ENCODE assay signal across 24 cellular contexts in the genomic region with DNA sequence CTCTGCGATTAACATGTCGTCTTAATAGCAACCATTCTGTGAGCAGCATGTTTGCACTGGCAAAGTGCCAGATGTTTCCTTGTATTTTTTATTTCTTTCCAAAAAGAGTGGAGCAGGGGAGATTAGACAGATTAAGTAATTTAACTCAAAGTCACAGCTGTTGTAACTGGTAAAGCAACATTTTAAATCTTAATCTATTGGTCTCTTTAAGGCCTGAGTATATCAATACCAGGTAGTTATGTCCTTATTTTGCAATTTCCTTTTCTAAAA. TPM values are rescaled to one million over a fixed set of nuclear protein-coding genes. Genes with fewer than 3 reads are reported as not detected.
DNase-seq lines count a peak whose midpoint lies in the region; ATAC-seq, FAIRE-seq and TF ChIP-seq lines count a peak whose summit lies in the region.
"Had no signal": no experiment of that assay in that cellular context is flagged by ENCODE, and none has a peak within 500 bp of the region (broad histone marks: within the 10 kb centered on the region; RNA-seq: fewer than 3 reads in every experiment).

No MANE protein-coding gene starts in this region.

- 12 to 20% (median 16%) methylated on average over 2 of the region's 2 CpGs for WGBS in ovary, 3 donors

- H3K27ac ChIP-seq in HEK293 (ENCODE audit: extremely low read depth, low read depth, low read length) (no peak overlapping the region), ovary (no peak overlapping the region)
- H3K27ac ChIP-seq: body of pancreas, GM23248, heart left ventricle, neural progenitor cell, Peyer's patch, sigmoid colon, thoracic aorta had no signal

- TF ChIP-seq CTCF in D721Med (IDR thresholded peaks at IDR 0.05; ENCODE audit: insufficient read depth, missing control alignments) = no peak
- no peak for TF ChIP-seq CTCF in HEK293 (tag by site-specific recombination; IDR thresholded peaks at IDR 0.05)
- TF ChIP-seq CTCF in ovary (IDR thresholded peaks at IDR 0.05) = no peak

- H3K4me3 ChIP-seq in HEK293 (ENCODE audit: low read depth, low read length) = no peak overlapping the region
- H3K4me3 ChIP-seq in ovary = no peak overlapping the region
- H3K4me3 ChIP-seq: body of pancreas, GM23248, heart left ventricle, neural progenitor cell, Peyer's patch, sigmoid colon, thoracic aorta had no signal

- H3K36me3 ChIP-seq in HEK293 (ENCODE audit: control insufficient read depth in 2 of 2, insufficient read depth in 1 of 2, low read length in 2 of 2) (no peaks in the 10 kb centered on the region), ovary (no peaks in the 10 kb centered on the region)
- H3K36me3 ChIP-seq: heart left ventricle, neural progenitor cell, sigmoid colon, thoracic aorta had no signal

- H3K4me1 ChIP-seq in HEK293 (ENCODE audit: control insufficient read depth, insufficient read depth, low read length) (no peaks in the 10 kb centered on the region), ovary (ENCODE audit: insufficient read depth) (no peaks in the 10 kb centered on the region)
- H3K4me1 ChIP-seq: body of pancreas, heart left ventricle, neural progenitor cell, Peyer's patch, sigmoid colon had no signal

- no peak for TF ChIP-seq EP300 in ovary (IDR thresholded peaks at IDR 0.05)

- CTCF ChIA-PET in HEK293 (lab: Yijun Ruan, JAX) = interaction anchor here (0.5 to 3.2 kb wide), 9 partner anchors 9 to 632 kb away, joined by 3 to 16 read pairs (median 4); no protein-coding TSS in a partner anchor

- intact Hi-C loops in ovary (cut with DNase I) = loop anchor here (10.0 kb wide), 1 partner anchor 634 kb away; no protein-coding TSS in a partner anchor

- POLR2A ChIA-PET in HEK293 (lab: Yijun Ruan, JAX) = no interaction called here

- no peak for DNase-seq in D721Med (ENCODE audit: insufficient read length, low spot score)
- DNase-seq in NCI-H2171 treated with DMSO at 0.1 percent for 48 hours (lab: John Stamatoyannopoulos, UW) = peak; percentile 76
- DNase-seq in astrocyte of the hippocampus (ENCODE audit: low read depth, low spot score) = peak; percentile 51
- no peak for DNase-seq in NOMO-1 (lab: John Stamatoyannopoulos, UW; ENCODE audit: unreplicated experiment in 2 of 2)
- no peak for DNase-seq in ovary
- DNase-seq: activated CD4-positive, alpha-beta T cell treated with anti-CD3 and anti-CD28 coated beads for 4 hours; activated CD8-positive, alpha-beta memory T cell treated with anti-CD3 and anti-CD28 coated beads for 24 hours; activated T-cell treated with anti-CD3 and anti-CD28 coated beads, Interleukin-2, amount 50 U/mL, for 24 hours; body of pancreas; CD4-positive, CD25-positive, alpha-beta regulatory T cell; effector CD4-positive, alpha-beta T cell; GDM1; GM23248; heart left ventricle; Karpas-422; mammary epithelial cell; Peyer's patch; posterior cingulate gyrus; sigmoid colon; stimulated activated naive CD4-positive, alpha-beta T cell treated with Interleukin-2 at 50 U/mL for 16 hours had no signal

- peak; percentile 69 for FAIRE-seq in D721Med (lab: Jason Lieb, UNC)

- H3K27me3 ChIP-seq in ovary = no peaks in the 10 kb centered on the region
- H3K27me3 ChIP-seq: body of pancreas, neural progenitor cell, Peyer's patch, sigmoid colon had no signal

- no peak for TF ChIP-seq POLR2A in ovary (IDR thresholded peaks at IDR 0.05)

- H3K9me3 ChIP-seq in HEK293 (ENCODE audit: control insufficient read depth, insufficient read depth, low read depth, low read length) = no peaks in the 10 kb centered on the region
- H3K9me3 ChIP-seq in ovary = no peaks in the 10 kb centered on the region
- H3K9me3 ChIP-seq: body of pancreas, heart left ventricle, Peyer's patch, sigmoid colon, thoracic aorta had no signal

- ATAC-seq in HG03342 (IDR thresholded peaks at IDR 0.05; ENCODE audit: unreplicated experiment) = no peak
- ATAC-seq: body of pancreas, heart left ventricle had no signal

TF ChIP-seq in HEK293, 187 proteins besides CTCF, POLR2A, EP300 and RAD21 (continues in another document):
- TF ChIP-seq ZNF530 (tag by site-specific recombination; IDR thresholded peaks at IDR 0.05; ENCODE audit: low read depth) (no peak), PRDM6 (tag by site-specific recombination; IDR thresholded peaks at IDR 0.05) (peak; percentile 62), ZNF19 (tag by site-specific recombination; IDR thresholded peaks at IDR 0.05; ENCODE audit: low read depth) (no peak), ZNF549 (tag by site-specific recombination; IDR thresholded peaks at IDR 0.05) (no peak), ZBTB7A (tag by site-specific recombination; IDR thresholded peaks at IDR 0.05; ENCODE audit: low read depth) (no peak), ZBTB17 (tag by site-specific recombination; IDR thresholded peaks at IDR 0.05) (no peak), FEZF1 (tag by site-specific recombination; IDR thresholded peaks at IDR 0.05) (peak; percentile 49; the same call in 1 of the 2 replicates)
- TF ChIP-seq, protein P1, sequence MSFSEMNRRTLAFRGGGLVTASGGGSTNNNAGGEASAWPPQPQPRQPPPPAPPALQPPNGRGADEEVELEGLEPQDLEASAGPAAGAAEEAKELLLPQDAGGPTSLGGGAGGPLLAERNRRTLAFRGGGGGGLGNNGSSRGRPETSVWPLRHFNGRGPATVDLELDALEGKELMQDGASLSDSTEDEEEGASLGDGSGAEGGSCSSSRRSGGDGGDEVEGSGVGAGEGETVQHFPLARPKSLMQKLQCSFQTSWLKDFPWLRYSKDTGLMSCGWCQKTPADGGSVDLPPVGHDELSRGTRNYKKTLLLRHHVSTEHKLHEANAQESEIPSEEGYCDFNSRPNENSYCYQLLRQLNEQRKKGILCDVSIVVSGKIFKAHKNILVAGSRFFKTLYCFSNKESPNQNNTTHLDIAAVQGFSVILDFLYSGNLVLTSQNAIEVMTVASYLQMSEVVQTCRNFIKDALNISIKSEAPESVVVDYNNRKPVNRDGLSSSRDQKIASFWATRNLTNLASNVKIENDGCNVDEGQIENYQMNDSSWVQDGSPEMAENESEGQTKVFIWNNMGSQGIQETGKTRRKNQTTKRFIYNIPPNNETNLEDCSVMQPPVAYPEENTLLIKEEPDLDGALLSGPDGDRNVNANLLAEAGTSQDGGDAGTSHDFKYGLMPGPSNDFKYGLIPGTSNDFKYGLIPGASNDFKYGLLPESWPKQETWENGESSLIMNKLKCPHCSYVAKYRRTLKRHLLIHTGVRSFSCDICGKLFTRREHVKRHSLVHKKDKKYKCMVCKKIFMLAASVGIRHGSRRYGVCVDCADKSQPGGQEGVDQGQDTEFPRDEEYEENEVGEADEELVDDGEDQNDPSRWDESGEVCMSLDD (tag by site-specific recombination; IDR thresholded peaks at IDR 0.05) = no peak
- TF ChIP-seq, protein P2, sequence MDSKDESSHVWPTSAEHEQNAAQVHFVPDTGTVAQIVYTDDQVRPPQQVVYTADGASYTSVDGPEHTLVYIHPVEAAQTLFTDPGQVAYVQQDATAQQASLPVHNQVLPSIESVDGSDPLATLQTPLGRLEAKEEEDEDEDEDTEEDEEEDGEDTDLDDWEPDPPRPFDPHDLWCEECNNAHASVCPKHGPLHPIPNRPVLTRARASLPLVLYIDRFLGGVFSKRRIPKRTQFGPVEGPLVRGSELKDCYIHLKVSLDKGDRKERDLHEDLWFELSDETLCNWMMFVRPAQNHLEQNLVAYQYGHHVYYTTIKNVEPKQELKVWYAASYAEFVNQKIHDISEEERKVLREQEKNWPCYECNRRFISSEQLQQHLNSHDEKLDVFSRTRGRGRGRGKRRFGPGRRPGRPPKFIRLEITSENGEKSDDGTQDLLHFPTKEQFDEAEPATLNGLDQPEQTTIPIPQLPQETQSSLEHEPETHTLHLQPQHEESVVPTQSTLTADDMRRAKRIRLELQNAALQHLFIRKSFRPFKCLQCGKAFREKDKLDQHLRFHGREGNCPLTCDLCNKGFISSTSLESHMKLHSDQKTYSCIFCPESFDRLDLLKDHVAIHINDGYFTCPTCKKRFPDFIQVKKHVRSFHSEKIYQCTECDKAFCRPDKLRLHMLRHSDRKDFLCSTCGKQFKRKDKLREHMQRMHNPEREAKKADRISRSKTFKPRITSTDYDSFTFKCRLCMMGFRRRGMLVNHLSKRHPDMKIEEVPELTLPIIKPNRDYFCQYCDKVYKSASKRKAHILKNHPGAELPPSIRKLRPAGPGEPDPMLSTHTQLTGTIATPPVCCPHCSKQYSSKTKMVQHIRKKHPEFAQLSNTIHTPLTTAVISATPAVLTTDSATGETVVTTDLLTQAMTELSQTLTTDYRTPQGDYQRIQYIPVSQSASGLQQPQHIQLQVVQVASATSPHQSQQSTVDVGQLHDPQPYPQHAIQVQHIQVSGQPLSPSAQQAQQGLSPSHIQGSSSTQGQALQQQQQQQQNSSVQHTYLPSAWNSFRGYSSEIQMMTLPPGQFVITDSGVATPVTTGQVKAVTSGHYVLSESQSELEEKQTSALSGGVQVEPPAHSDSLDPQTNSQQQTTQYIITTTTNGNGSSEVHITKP (tag by site-specific recombination; IDR thresholded peaks at IDR 0.05) = no peak
- TF ChIP-seq, protein P3, sequence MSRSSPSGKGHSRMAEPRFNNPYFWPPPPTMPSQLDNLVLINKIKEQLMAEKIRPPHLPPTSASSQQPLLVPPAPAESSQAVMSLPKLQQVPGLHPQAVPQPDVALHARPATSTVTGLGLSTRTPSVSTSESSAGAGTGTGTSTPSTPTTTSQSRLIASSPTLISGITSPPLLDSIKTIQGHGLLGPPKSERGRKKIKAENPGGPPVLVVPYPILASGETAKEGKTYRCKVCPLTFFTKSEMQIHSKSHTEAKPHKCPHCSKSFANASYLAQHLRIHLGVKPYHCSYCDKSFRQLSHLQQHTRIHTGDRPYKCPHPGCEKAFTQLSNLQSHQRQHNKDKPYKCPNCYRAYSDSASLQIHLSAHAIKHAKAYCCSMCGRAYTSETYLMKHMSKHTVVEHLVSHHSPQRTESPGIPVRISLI (tag by site-specific recombination; IDR thresholded peaks at IDR 0.05) = no peak

RNA-seq across cellular contexts. Expression of gene ARL4A, which starts 56.9 kb away (rescaled TPM):
- 10 to 100 TPM in 3 of 7 donors, 1 to 10 TPM in 4; 4.6 to 32.2 (median 9.5) TPM for total RNA-seq in ovary
- polyA plus RNA-seq in ovary = 10 to 100 TPM; 17.1 to 22.3 TPM

Comparison
In these comparisons a context has a peak if more than half of its experiments do, and no peak if none do; other contexts are left out.
1. DNase-seq: peak in NCI-H2171 treated with DMSO at 0.1 percent for 48 hours (single experiment) and astrocyte of the hippocampus (single experiment); none in D721Med (single experiment), NOMO-1 (0 of 2) and ovary (0 of 5).